Comparison of ENCODE assay signal across 8 cellular contexts in genomic region chr17:69607162-69607834, GRCh38.
DNase-seq lines count a peak whose midpoint lies in the region; ATAC-seq and TF ChIP-seq lines count a peak whose summit lies in the region.

No MANE protein-coding gene starts in this region.

- peak; percentile 19 for TF ChIP-seq POLR2A in GM19099 (IDR thresholded peaks at IDR 0.05; ENCODE audit: extremely low read depth, insufficient read length, low read depth)

- ATAC-seq in HG03135 (IDR thresholded peaks at IDR 0.05; ENCODE audit: unreplicated experiment), result peak; percentile 83

- no peak overlapping the region for H3K4me3 ChIP-seq in WI38 (ENCODE audit: low read depth, low read length)

- DNase-seq in COR-L47 (lab: John Stamatoyannopoulos, UW) (peak; percentile 59), NCI-H2107 (lab: John Stamatoyannopoulos, UW) (peak; percentile 40), foreskin melanocyte (peak; percentile 71), non-pigmented ciliary epithelial cell (ENCODE audit: low read depth) (peak; percentile 75), OCI-M2 (lab: John Stamatoyannopoulos, UW; ENCODE audit: unreplicated experiment) (no peak)

- peak; percentile 69 for TF ChIP-seq CTCF in WI38 (IDR thresholded peaks at IDR 0.05; ENCODE audit: low read depth, low read length)
